ENCODE assay signal across 8 cellular contexts in genomic region chr1:91884459-91885290, GRCh38. TPM values are rescaled to one million over a fixed set of nuclear protein-coding genes. Genes with fewer than 3 reads are reported as not detected.
DNase-seq lines count a peak whose midpoint lies in the region; ATAC-seq and TF ChIP-seq lines count a peak whose summit lies in the region.

No MANE protein-coding gene starts in this region.

- H3K36me3 ChIP-seq in uterus = no peaks in the 10 kb centered on the region

- no peaks in the 10 kb centered on the region for H3K27me3 ChIP-seq in uterus

- peak overlapping the region; percentile 69 to 93 for H3K4me3 Mint-ChIP-seq in CD14-positive monocyte
- peak overlapping the region; percentile 89 to 99 (median 93) for H3K4me3 Mint-ChIP-seq in naive thymus-derived CD8-positive, alpha-beta T cell

- TF ChIP-seq CTCF in CD14-positive monocyte (IDR thresholded peaks at IDR 0.05) (no peak), epithelial cell of proximal tubule (conservative IDR thresholded peaks at IDR 0.05; ENCODE audit: low read depth, low read length) (no peak), uterus (IDR thresholded peaks at IDR 0.05) (peak in 1 of 4 experiments; percentile 8)

- peaks cover 18% of the 10 kb centered on the region for H3K4me1 Mint-ChIP-seq in CD14-positive monocyte
- H3K4me1 Mint-ChIP-seq in naive thymus-derived CD8-positive, alpha-beta T cell = peaks cover 21 to 45% (median 28%) of the 10 kb centered on the region in 4 donors

- intact Hi-C loops in CD14-positive monocyte (cut with micrococcal nuclease) = no loop called here
- intact Hi-C loops in uterus (cut with DNase I; ENCODE audit: low total_unique reads) = no loop called here

- H3K27ac Mint-ChIP-seq in CD14-positive monocyte = no peak overlapping the region
- peak overlapping the region; percentile 22 to 94 (median 87) for H3K27ac Mint-ChIP-seq in naive thymus-derived CD8-positive, alpha-beta T cell

- H3K9me3 Mint-ChIP-seq in CD14-positive monocyte = peaks cover 0 to 11% (median 4%) of the 10 kb centered on the region in 7 donors
- no peaks in the 10 kb centered on the region for H3K9me3 Mint-ChIP-seq in naive thymus-derived CD8-positive, alpha-beta T cell

- peak; percentile 39 to 55 for ATAC-seq in naive thymus-derived CD8-positive, alpha-beta T cell

- peak in 1 of 2 donors; percentile 4 for TF ChIP-seq POLR2A in uterus (IDR thresholded peaks at IDR 0.05)

- H3K4me1 ChIP-seq in uterus = peaks cover 2 to 6% of the 10 kb centered on the region in 2 donors

- POLR2A ChIA-PET in naive thymus-derived CD8-positive, alpha-beta T cell (lab: Charles Lee) = interaction anchor here (1.0 to 1.3 kb wide), 2 partner anchors 80 to 327 kb away, joined by 3 to 6 read pairs; no protein-coding TSS in a partner anchor

- peaks cover 0 to 15% of the 10 kb centered on the region in 2 donors for H3K36me3 Mint-ChIP-seq in CD14-positive monocyte
- H3K36me3 Mint-ChIP-seq in naive thymus-derived CD8-positive, alpha-beta T cell = no peaks in the 10 kb centered on the region

- DNase-seq in CD14-positive monocyte (ENCODE audit: low spot score) (no peak), KG1 (lab: John Stamatoyannopoulos, UW) (peak; percentile 56), epithelial cell of proximal tubule (ENCODE audit: low read depth) (no peak), uterus (peak in 1 of 2 donors; percentile 29), SW 1271 (lab: John Stamatoyannopoulos, UW) (no peak), mesenteric fat pad (ENCODE audit: low spot score) (no peak)
- peak; percentile 78 for DNase-seq in activated CD8-positive, alpha-beta memory T cell treated with anti-CD3 and anti-CD28 coated beads for 24 hours
- DNase-seq in naive thymus-derived CD8-positive, alpha-beta T cell = peak in 5 of 10 donors; percentile 11 to 52 (median 44)

- no peaks in the 10 kb centered on the region for H3K9me3 ChIP-seq in uterus

- peaks cover 60 to 74% (median 64%) of the 10 kb centered on the region in 3 donors for H3K27me3 Mint-ChIP-seq in CD14-positive monocyte (ENCODE audit: low read depth in 3 of 3)
- peaks cover 0 to 21% (median 0%) of the 10 kb centered on the region in 5 donors for H3K27me3 Mint-ChIP-seq in naive thymus-derived CD8-positive, alpha-beta T cell

- H3K4me3 ChIP-seq in epithelial cell of proximal tubule (ENCODE audit: low read depth, low read length) (peak overlapping the region; percentile 81), uterus (peak overlapping the region; percentile 56 to 95)

- H3K27ac ChIP-seq in uterus = peak overlapping the region; percentile 97 to 98

RNA-seq across cellular contexts. Expression of gene TGFBR3, which starts 1.3 kb away (rescaled TPM):
- under 1 TPM; 0.20 to 0.28 TPM for polyA plus RNA-seq in CD14-positive monocyte
- total RNA-seq in epithelial cell of proximal tubule (3.8 and 6.9 TPM in 2 replicates), uterus (100 to 1,000 TPM in 3 of 4 donors, 10 to 100 TPM in 1; 87.8 to 388 (median 212) TPM), mesenteric fat pad (158 TPM)
- 10 to 100 TPM; 11.6 to 12.0 TPM for total RNA-seq in naive thymus-derived CD8-positive, alpha-beta T cell
- 10 to 100 TPM in 1 of 3 donors, 1 to 10 TPM in 2; 6.1 to 67.6 (median 9.5) TPM for polyA plus RNA-seq in naive thymus-derived CD8-positive, alpha-beta T cell

Comparison
In these comparisons a context has a peak if more than half of its experiments do, and no peak if none do; other contexts are left out.
1. DNase-seq: peak in KG1 (single experiment) and activated CD8-positive, alpha-beta memory T cell treated with anti-CD3 and anti-CD28 coated beads for 24 hours (single experiment); none in CD14-positive monocyte (single experiment), epithelial cell of proximal tubule (single experiment), SW 1271 (0 of 2) and mesenteric fat pad (single experiment).
2. H3K27ac Mint-ChIP-seq: peak in naive thymus-derived CD8-positive, alpha-beta T cell (10 of 10); none in CD14-positive monocyte (0 of 7).
3. RNA of gene TGFBR3, which starts 1.3 kb away (total RNA-seq): 87.8 to 388 TPM in uterus and 158 TPM in mesenteric fat pad (single experiment); 11.6 to 12.0 TPM in naive thymus-derived CD8-positive, alpha-beta T cell and 3.8 to 6.9 TPM in epithelial cell of proximal tubule; every median in the first group is over 4 times any median in the second.